ENCODE assay signal across 1 cellular context in the genomic region with DNA sequence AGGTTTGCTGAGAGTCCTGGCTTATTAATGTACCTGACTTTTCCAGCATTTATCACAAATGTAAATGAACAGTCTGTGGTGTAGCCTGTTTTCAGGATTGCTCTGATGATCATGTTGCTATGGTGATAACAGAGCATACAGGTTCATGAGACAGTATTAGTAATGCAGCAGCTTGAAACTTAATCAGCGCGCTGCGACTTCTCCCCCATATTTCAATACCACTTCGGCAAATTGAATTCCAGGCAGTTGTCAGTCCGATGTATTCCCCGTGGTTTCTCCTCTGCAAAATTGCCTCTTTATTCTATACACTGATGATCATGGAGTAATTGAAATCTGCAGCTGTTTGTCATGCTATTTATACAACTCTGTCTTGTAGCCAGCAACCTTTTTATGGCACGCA.
TF ChIP-seq lines count a peak whose summit lies in the region.

No MANE protein-coding gene starts in this region.

TF ChIP-seq in SK-N-SH, 30 proteins besides CTCF, POLR2A, EP300 and RAD21 (continued from another document):
- TF ChIP-seq USF1 (IDR thresholded peaks at IDR 0.05; ENCODE audit: borderline replicate concordance, low read depth), result no peak
